In genomic region chr13:57507752-57508463, GRCh38 we compare ENCODE assay signal across 8 cellular contexts.
"Had no signal": no experiment of that assay in that cellular context is flagged by ENCODE, and none has a peak within 500 bp of the region (broad histone marks: within the 10 kb centered on the region; RNA-seq: fewer than 3 reads in every experiment).

No MANE protein-coding gene starts in this region.

- DNase-seq: GDM1, GF-D8 had no signal

- FAIRE-seq: G401.6, GM12878, GM12891, GM12892, GM18507, GM19239 had no signal

- H3K4me3 ChIP-seq: GM12878 had no signal

- ATAC-seq: GM12878 had no signal
